Comparison of ENCODE assay signal across 17 cellular contexts in genomic region chr5:21680196-21680595, GRCh38.
DNase-seq lines count a peak whose midpoint lies in the region; TF ChIP-seq lines count a peak whose summit lies in the region.
"Had no signal": no experiment of that assay in that cellular context is flagged by ENCODE, and none has a peak within 500 bp of the region (broad histone marks: within the 10 kb centered on the region; RNA-seq: fewer than 3 reads in every experiment).

No MANE protein-coding gene starts in this region.

- H3K36me3 ChIP-seq in brain microvascular endothelial cell (replicated peaks) = no peaks in the 10 kb centered on the region
- no peaks in the 10 kb centered on the region for H3K36me3 ChIP-seq in kidney epithelial cell (ENCODE audit: control insufficient read depth, insufficient read depth, low read length)
- H3K36me3 ChIP-seq in right atrium auricular region = no peaks in the 10 kb centered on the region
- no peaks in the 10 kb centered on the region for H3K36me3 ChIP-seq in transverse colon
- H3K36me3 ChIP-seq: BLaER1 treated with 17β-estradiol and CSF1 and Interleukin-3, amounts not matched to agents 10 nM and 100 nM; uterus had no signal

- TF ChIP-seq CTCF in AG10803 (conservative IDR thresholded peaks at IDR 0.05; ENCODE audit: low read length) (no peak), brain microvascular endothelial cell (IDR thresholded peaks at IDR 0.05; ENCODE audit: low read depth, low read length, missing control alignments) (no peak), kidney epithelial cell (IDR thresholded peaks at IDR 0.05; ENCODE audit: insufficient read depth, low read length, poor library complexity, severe bottlenecking) (no peak), right atrium auricular region (IDR thresholded peaks at IDR 0.05) (no peak), transverse colon (IDR thresholded peaks at IDR 0.05) (no peak)

- H3K27ac ChIP-seq in brain microvascular endothelial cell (no peak overlapping the region), right atrium auricular region (no peak overlapping the region), transverse colon (no peak overlapping the region)
- H3K27ac ChIP-seq: BLaER1 treated with 17β-estradiol and CSF1 and Interleukin-3, amounts not matched to agents 10 nM and 100 nM; uterus had no signal

- DNase-seq in AG10803 (ENCODE audit: low read depth) (peak; percentile 27), LoVo (ENCODE audit: low spot score) (peak; percentile 19), brain microvascular endothelial cell (peak; percentile 39), kidney epithelial cell (ENCODE audit: low read depth) (peak; percentile 75), right atrium auricular region (ENCODE audit: low spot score) (no peak), transverse colon (no peak), NCI-H1417 treated with DMSO at 0.1 percent for 48 hours (lab: John Stamatoyannopoulos, UW) (no peak)
- DNase-seq in stimulated activated CD8-positive, alpha-beta memory T cell treated with anti-CD3 and anti-CD28 coated beads, Interleukin-4, amount 100 ng/mL, for 48 hours = no peak
- DNase-seq: activated CD8-positive, alpha-beta memory T cell treated with anti-CD3 and anti-CD28 coated beads for 24 hours; activated naive CD4-positive, alpha-beta T cell treated with anti-CD3 and anti-CD28 coated beads, Interleukin-2, amount 10 ng/mL, durations not matched to agents 7 days and 5 days; effector CD8-positive, alpha-beta T cell; KG1; naive thymus-derived CD4-positive, alpha-beta T cell; NCI-H2029 treated with DMSO at 0.1 percent for 48 hours; T-helper 9 cell; uterus had no signal

- H3K4me3 ChIP-seq in AG10803 (ENCODE audit: low read length) (no peak overlapping the region), brain microvascular endothelial cell (ENCODE audit: low read depth, low read length) (no peak overlapping the region), kidney epithelial cell (ENCODE audit: low read depth, low read length) (no peak overlapping the region), right atrium auricular region (no peak overlapping the region), transverse colon (no peak overlapping the region)
- H3K4me3 ChIP-seq: BLaER1 treated with 17β-estradiol and CSF1 and Interleukin-3, amounts not matched to agents 10 nM and 100 nM; uterus had no signal

- no peaks in the 10 kb centered on the region for H3K27me3 ChIP-seq in brain microvascular endothelial cell (replicated peaks)
- H3K27me3 ChIP-seq in kidney epithelial cell (ENCODE audit: control insufficient read depth, insufficient read depth, low read length) = no peaks in the 10 kb centered on the region
- H3K27me3 ChIP-seq in right atrium auricular region = no peaks in the 10 kb centered on the region
- H3K27me3 ChIP-seq in transverse colon = no peaks in the 10 kb centered on the region
- H3K27me3 ChIP-seq: BLaER1 treated with 17β-estradiol and CSF1 and Interleukin-3, amounts not matched to agents 10 nM and 100 nM; uterus had no signal

- no peak for TF ChIP-seq POLR2A in transverse colon (IDR thresholded peaks at IDR 0.05)

- in situ Hi-C loops in brain microvascular endothelial cell (cut with HindIII; ENCODE audit: low pct_ligation_motif_present, low sequenced_read_pairs) = no loop called here
- in situ Hi-C loops in transverse colon (cut with MboI; ENCODE audit: low pct_ligation_motif_present in 1 of 4, low pct_unique_long_range_greater_than_20kb in 1 of 4, low sequenced_read_pairs in 3 of 4) = no loop called here

- H3K4me1 ChIP-seq in right atrium auricular region = no peaks in the 10 kb centered on the region
- no peaks in the 10 kb centered on the region for H3K4me1 ChIP-seq in transverse colon
- H3K4me1 ChIP-seq: BLaER1 treated with 17β-estradiol and CSF1 and Interleukin-3, amounts not matched to agents 10 nM and 100 nM; uterus had no signal

- intact Hi-C loops in transverse colon (cut with DNase I; ENCODE audit: low total_unique reads) = no loop called here

- no peak for TF ChIP-seq EP300 in transverse colon (IDR thresholded peaks at IDR 0.05; ENCODE audit: low read depth)

- H3K9me3 ChIP-seq in right atrium auricular region (no peaks in the 10 kb centered on the region), transverse colon (no peaks in the 10 kb centered on the region)
- H3K9me3 ChIP-seq: BLaER1 treated with 17β-estradiol and CSF1 and Interleukin-3, amounts not matched to agents 10 nM and 100 nM; uterus had no signal

Comparison
In these comparisons a context has a peak if more than half of its experiments do, and no peak if none do; other contexts are left out.
1. DNase-seq: peak in AG10803 (single experiment), LoVo (single experiment), brain microvascular endothelial cell (single experiment) and kidney epithelial cell (single experiment); none in right atrium auricular region (single experiment), stimulated activated CD8-positive, alpha-beta memory T cell treated with anti-CD3 and anti-CD28 coated beads, Interleukin-4, amount 100 ng/mL, for 48 hours (single experiment), transverse colon (single experiment) and NCI-H1417 treated with DMSO at 0.1 percent for 48 hours (single experiment).